In the genomic region with DNA sequence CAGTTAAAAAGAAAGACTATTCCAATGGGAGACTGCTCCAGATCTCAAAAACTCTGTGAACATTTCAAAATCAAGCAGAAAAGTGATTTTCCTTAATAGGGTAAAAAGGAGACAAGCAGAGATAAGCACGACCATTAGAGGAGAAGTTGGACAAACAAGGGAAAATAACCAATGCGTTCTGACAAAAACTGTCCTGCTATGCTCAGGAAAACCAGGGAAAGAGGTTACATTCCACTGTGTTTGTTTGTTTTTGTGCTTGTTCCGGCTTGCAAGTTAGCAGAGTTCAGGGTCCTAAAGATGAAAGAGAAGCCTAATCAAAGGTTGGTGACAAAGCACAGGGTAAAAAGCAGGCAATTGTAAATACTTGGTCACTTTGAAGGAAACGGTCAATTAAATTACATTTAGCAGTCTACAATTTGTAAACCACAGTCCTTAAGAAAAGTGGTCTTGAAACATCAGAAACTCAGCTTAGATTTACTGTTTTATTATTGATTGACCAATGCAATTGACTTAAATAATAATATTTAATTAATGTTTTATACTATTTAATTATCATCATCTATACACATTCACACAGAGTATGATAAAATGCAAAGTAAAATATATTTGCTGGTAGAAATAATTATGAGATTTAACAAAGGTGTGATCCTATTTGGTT, we compare ENCODE assay signal across 1 cellular context.
TF ChIP-seq lines count a peak whose summit lies in the region.

No MANE protein-coding gene starts in this region.

TF ChIP-seq in HepG2, 621 proteins besides CTCF, POLR2A, EP300 and RAD21 (continued from another document and continues in another):
- TF ChIP-seq THAP9 (CRISPR knock-in tag; IDR thresholded peaks at IDR 0.05; ENCODE audit: borderline replicate concordance): no peak
- TF ChIP-seq CBX5 (CRISPR knock-in tag; IDR thresholded peaks at IDR 0.05; ENCODE audit: borderline replicate concordance): no peak
- TF ChIP-seq ZNF407 (CRISPR knock-in tag; IDR thresholded peaks at IDR 0.05; ENCODE audit: not compliant biosample characterization): no peak
- no peak for TF ChIP-seq IRF9 (CRISPR knock-in tag; IDR thresholded peaks at IDR 0.05; ENCODE audit: borderline replicate concordance)
- TF ChIP-seq RBM39 (IDR thresholded peaks at IDR 0.05; ENCODE audit: low read depth, low read length, poor library complexity, severe bottlenecking): no peak
- TF ChIP-seq ZKSCAN5 (CRISPR knock-in tag; IDR thresholded peaks at IDR 0.05): no peak
- peak; percentile 30; the same call in 1 of the 2 replicates for TF ChIP-seq GABPB1 (CRISPR knock-in tag; IDR thresholded peaks at IDR 0.05)
- no peak for TF ChIP-seq WIZ (CRISPR knock-in tag; IDR thresholded peaks at IDR 0.05)
- TF ChIP-seq PLSCR1 (CRISPR knock-in tag; IDR thresholded peaks at IDR 0.05; ENCODE audit: borderline replicate concordance): no peak
- no peak for TF ChIP-seq ZNF607 (CRISPR knock-in tag; IDR thresholded peaks at IDR 0.05; ENCODE audit: borderline replicate concordance)
- no peak for TF ChIP-seq ZNF142 (CRISPR knock-in tag; IDR thresholded peaks at IDR 0.05)
- TF ChIP-seq NFYB (CRISPR knock-in tag; IDR thresholded peaks at IDR 0.05): no peak
- TF ChIP-seq, protein P1, sequence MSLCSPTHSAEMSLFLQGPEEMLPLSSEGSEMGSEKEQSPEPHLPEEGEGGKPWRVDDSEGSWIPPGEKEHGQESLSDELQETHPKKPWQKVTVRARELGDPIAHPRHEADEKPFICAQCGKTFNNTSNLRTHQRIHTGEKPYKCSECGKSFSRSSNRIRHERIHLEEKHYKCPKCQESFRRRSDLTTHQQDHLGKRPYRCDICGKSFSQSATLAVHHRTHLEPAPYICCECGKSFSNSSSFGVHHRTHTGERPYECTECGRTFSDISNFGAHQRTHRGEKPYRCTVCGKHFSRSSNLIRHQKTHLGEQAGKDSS (CRISPR knock-in tag; IDR thresholded peaks at IDR 0.05; ENCODE audit: borderline replicate concordance, low read depth): no peak
- no peak for TF ChIP-seq IKZF4 (CRISPR knock-in tag; IDR thresholded peaks at IDR 0.05; ENCODE audit: borderline replicate concordance, low read depth, not compliant biosample characterization)
- TF ChIP-seq SOX13 (IDR thresholded peaks at IDR 0.05): peak; percentile 70
- peak in 1 of 2 experiments; percentile 89; a peak in 2 of 4 replicates for TF ChIP-seq SOX13 (CRISPR knock-in tag; conservative IDR thresholded peaks at IDR 0.05 in 1 of 2, IDR thresholded peaks at IDR 0.05 in 1 of 2)
- TF ChIP-seq, protein P2, sequence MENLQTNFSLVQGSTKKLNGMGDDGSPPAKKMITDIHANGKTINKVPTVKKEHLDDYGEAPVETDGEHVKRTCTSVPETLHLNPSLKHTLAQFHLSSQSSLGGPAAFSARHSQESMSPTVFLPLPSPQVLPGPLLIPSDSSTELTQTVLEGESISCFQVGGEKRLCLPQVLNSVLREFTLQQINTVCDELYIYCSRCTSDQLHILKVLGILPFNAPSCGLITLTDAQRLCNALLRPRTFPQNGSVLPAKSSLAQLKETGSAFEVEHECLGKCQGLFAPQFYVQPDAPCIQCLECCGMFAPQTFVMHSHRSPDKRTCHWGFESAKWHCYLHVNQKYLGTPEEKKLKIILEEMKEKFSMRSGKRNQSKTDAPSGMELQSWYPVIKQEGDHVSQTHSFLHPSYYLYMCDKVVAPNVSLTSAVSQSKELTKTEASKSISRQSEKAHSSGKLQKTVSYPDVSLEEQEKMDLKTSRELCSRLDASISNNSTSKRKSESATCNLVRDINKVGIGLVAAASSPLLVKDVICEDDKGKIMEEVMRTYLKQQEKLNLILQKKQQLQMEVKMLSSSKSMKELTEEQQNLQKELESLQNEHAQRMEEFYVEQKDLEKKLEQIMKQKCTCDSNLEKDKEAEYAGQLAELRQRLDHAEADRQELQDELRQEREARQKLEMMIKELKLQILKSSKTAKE (CRISPR knock-in tag; IDR thresholded peaks at IDR 0.05; ENCODE audit: borderline replicate concordance): no peak
- TF ChIP-seq ADNP (CRISPR knock-in tag; IDR thresholded peaks at IDR 0.05): no peak
- peak; percentile 36; the same call in 1 of the 2 replicates for TF ChIP-seq ARID3A (IDR thresholded peaks at IDR 0.05; ENCODE audit: low read depth, low read length)
- no peak for TF ChIP-seq SP1 (IDR thresholded peaks at IDR 0.05)
- TF ChIP-seq SP1 (CRISPR knock-in tag; IDR thresholded peaks at IDR 0.05): no peak
- TF ChIP-seq ZNF446 (CRISPR knock-in tag; IDR thresholded peaks at IDR 0.05): no peak
- no peak for TF ChIP-seq ZNF468 (CRISPR knock-in tag; IDR thresholded peaks at IDR 0.05)
- 0 out of 2 replicates have a peak, but pooled peaks have one; percentile 33 for TF ChIP-seq DMAP1 (CRISPR knock-in tag; IDR thresholded peaks at IDR 0.05)
